24 cellular contexts compared by ENCODE assay signal in the genomic region with DNA sequence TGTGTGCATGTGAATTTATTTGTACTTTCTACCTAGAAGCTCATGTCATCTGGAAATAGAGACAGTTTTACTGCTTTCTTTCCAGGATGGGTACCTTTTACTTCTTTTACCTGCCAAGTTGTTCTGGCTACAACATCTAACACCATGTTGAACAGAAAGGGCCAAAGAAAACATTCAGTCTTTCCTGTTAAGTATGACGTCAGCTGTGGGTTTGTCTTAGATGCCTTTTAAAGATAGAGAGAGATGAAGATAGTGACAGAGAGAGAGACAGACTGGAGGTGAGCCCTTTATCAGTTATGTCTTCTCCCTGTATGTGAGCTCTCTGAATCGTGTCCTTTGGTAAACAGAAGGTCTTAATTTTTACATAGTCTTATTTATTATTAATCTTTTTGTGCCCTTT. TPM values are rescaled to one million over a fixed set of nuclear protein-coding genes. Genes with fewer than 3 reads are reported as not detected.
DNase-seq lines count a peak whose midpoint lies in the region; FAIRE-seq and TF ChIP-seq lines count a peak whose summit lies in the region.
"Had no signal": no experiment of that assay in that cellular context is flagged by ENCODE, and none has a peak within 500 bp of the region (broad histone marks: within the 10 kb centered on the region; RNA-seq: fewer than 3 reads in every experiment).

No MANE protein-coding gene starts in this region.

- no peak overlapping the region for H2BK12ac ChIP-seq in trophoblast cell (ENCODE audit: low read length)

- no peak overlapping the region for H4K91ac ChIP-seq in trophoblast cell (ENCODE audit: low read depth, low read length)

- H3K27ac ChIP-seq in endothelial cell of umbilical vein (ENCODE audit: insufficient read depth, low read depth, low read length), result no peak overlapping the region
- no peak overlapping the region for H3K27ac ChIP-seq in trophoblast cell (ENCODE audit: low read depth, low read length)
- no peak overlapping the region for H3K27ac ChIP-seq in kidney (ENCODE audit: low read depth in 2 of 2, low read length in 2 of 2)
- H3K27ac ChIP-seq: C4-2B, Peyer's patch had no signal

- H3K4me1 ChIP-seq in endothelial cell of umbilical vein (ENCODE audit: control insufficient read depth, extremely low read depth, insufficient read depth, low read length), result peaks cover 11% of the 10 kb centered on the region
- H3K4me1 ChIP-seq in trophoblast cell (ENCODE audit: control insufficient read depth in 1 of 2, insufficient read depth in 2 of 2, low read length in 2 of 2), result peaks cover 12 to 14% of the 10 kb centered on the region in 2 experiments
- H3K4me1 ChIP-seq in kidney (ENCODE audit: control insufficient read depth in 1 of 2, insufficient read depth in 1 of 2, low read depth in 1 of 2, low read length in 2 of 2), result no peaks in the 10 kb centered on the region

- H3K79me2 ChIP-seq in endothelial cell of umbilical vein (ENCODE audit: control insufficient read depth, insufficient read depth, low read length), result no peaks in the 10 kb centered on the region
- no peaks in the 10 kb centered on the region for H3K79me2 ChIP-seq in trophoblast cell (ENCODE audit: control insufficient read depth, insufficient read depth, low read length, poor library complexity)

- H4K8ac ChIP-seq in trophoblast cell (ENCODE audit: low read depth, low read length), result no peak overlapping the region

- H2AK5ac ChIP-seq in trophoblast cell (ENCODE audit: low read length), result no peak overlapping the region

- H3K36me3 ChIP-seq in endothelial cell of umbilical vein (ENCODE audit: control insufficient read depth in 2 of 2, extremely low read depth in 1 of 2, insufficient read depth in 2 of 2, low read length in 2 of 2) (no peaks in the 10 kb centered on the region), trophoblast cell (ENCODE audit: control insufficient read depth in 1 of 2, insufficient read depth in 2 of 2, low read length in 2 of 2) (no peaks in the 10 kb centered on the region), kidney (ENCODE audit: control insufficient read depth in 1 of 2, insufficient read depth in 2 of 2, low read length in 2 of 2) (no peaks in the 10 kb centered on the region)
- H3K36me3 ChIP-seq: Peyer's patch had no signal

- no peaks in the 10 kb centered on the region for H3K9me3 ChIP-seq in endothelial cell of umbilical vein (replicated peaks; ENCODE audit: control insufficient read depth, insufficient read depth, low read length)
- H3K9me3 ChIP-seq in trophoblast cell (ENCODE audit: insufficient read depth, low read depth, low read length), result no peaks in the 10 kb centered on the region
- no peaks in the 10 kb centered on the region for H3K9me3 ChIP-seq in kidney (ENCODE audit: control insufficient read depth in 1 of 2, low read length in 2 of 2)

- H3K4me2 ChIP-seq in endothelial cell of umbilical vein (ENCODE audit: insufficient read depth, low read length) (no peak overlapping the region), trophoblast cell (ENCODE audit: low read length) (no peak overlapping the region)

- no peak overlapping the region for H3K23ac ChIP-seq in trophoblast cell (ENCODE audit: low read length)

- POLR2A ChIA-PET in endothelial cell of umbilical vein (lab: Charles Lee), result no interaction called here

- intact Hi-C loops in endothelial cell of umbilical vein (cut with micrococcal nuclease) (no loop called here), kidney (cut with DNase I) (no loop called here)

- no peaks in the 10 kb centered on the region for H4K20me1 ChIP-seq in endothelial cell of umbilical vein (replicated peaks; ENCODE audit: control insufficient read depth, extremely low read depth, insufficient read depth, low read length)

- H3K79me1 ChIP-seq in trophoblast cell (ENCODE audit: low read length), result peaks cover 5% of the 10 kb centered on the region

- no peak for TF ChIP-seq CTCF in endothelial cell of umbilical vein (IDR thresholded peaks at IDR 0.05; ENCODE audit: extremely low read depth in 1 of 2, insufficient read depth in 1 of 2, low read depth in 1 of 2, low read length in 2 of 2)
- TF ChIP-seq CTCF in kidney (IDR thresholded peaks at IDR 0.05; ENCODE audit: borderline replicate concordance, extremely low read depth, insufficient read depth), result no peak

- H3K18ac ChIP-seq in trophoblast cell (ENCODE audit: low read length), result no peak overlapping the region

- no peak overlapping the region for H4K12ac ChIP-seq in trophoblast cell (ENCODE audit: low read depth, low read length)

- H3K9ac ChIP-seq in endothelial cell of umbilical vein (replicated peaks; ENCODE audit: extremely low read depth, insufficient read depth, low read length), result no peak overlapping the region
- H3K9ac ChIP-seq in trophoblast cell (ENCODE audit: low read length), result no peak overlapping the region
- no peak overlapping the region for H3K9ac ChIP-seq in kidney (ENCODE audit: low read length in 2 of 2)

- no peak overlapping the region for H2BK5ac ChIP-seq in trophoblast cell (ENCODE audit: low read depth, low read length, poor library complexity)

- H3K27me3 ChIP-seq in endothelial cell of umbilical vein (ENCODE audit: control insufficient read depth in 2 of 2, insufficient read depth in 2 of 2, low read length in 2 of 2) (peaks cover 7 to 20% of the 10 kb centered on the region in 2 experiments), trophoblast cell (ENCODE audit: insufficient read depth, low read length) (peaks cover 19% of the 10 kb centered on the region)

- H3K14ac ChIP-seq in trophoblast cell (ENCODE audit: low read length), result no peak overlapping the region

- no CpG with 5 or more reads among the region's 2 CpGs for WGBS in trophoblast cell (ENCODE audit: extremely low coverage, insufficient coverage, insufficient read length)

- no peak overlapping the region for H3K4ac ChIP-seq in trophoblast cell (ENCODE audit: low read depth, low read length)

- dilution Hi-C loops in endothelial cell of umbilical vein (cut with MboI; ENCODE audit: extremely low pct_ligation_motif_present, low sequenced_read_pairs), result no loop called here

- no peaks in the 10 kb centered on the region for H3K9me1 ChIP-seq in endothelial cell of umbilical vein (replicated peaks; ENCODE audit: control insufficient read depth, extremely low read depth, insufficient read depth, low read length)

- no peak overlapping the region for H2BK120ac ChIP-seq in trophoblast cell (ENCODE audit: insufficient read depth, low read length, poor library complexity)

- FAIRE-seq in endothelial cell of umbilical vein (lab: Jason Lieb, UNC) (peak; percentile 24), kidney (lab: Jason Lieb, UNC) (no peak)
- FAIRE-seq: A204.1, D721Med, GM12878, K562 had no signal

- TF ChIP-seq POLR2A in endothelial cell of umbilical vein (IDR thresholded peaks at IDR 0.05; ENCODE audit: low read depth, low read length), result no peak

- H3K4me3 ChIP-seq in endothelial cell of umbilical vein (replicated peaks in 1 of 3; ENCODE audit: insufficient read depth in 1 of 3, low read depth in 1 of 3, low read length in 3 of 3) (no peak overlapping the region), trophoblast cell (ENCODE audit: low read depth, low read length) (no peak overlapping the region), kidney (ENCODE audit: low read length in 2 of 2) (no peak overlapping the region)
- H3K4me3 ChIP-seq: GM12878, K562, Peyer's patch had no signal

- H2AFZ ChIP-seq in endothelial cell of umbilical vein (ENCODE audit: low read depth, low read length) (no peak overlapping the region), trophoblast cell (ENCODE audit: insufficient read depth, low read length, poor library complexity) (no peak overlapping the region)

- CTCF ChIA-PET in endothelial cell of umbilical vein (lab: Charles Lee), result no interaction called here

- no TSS peak for BruUV-seq in endothelial cell of umbilical vein (replicated peaks; lab: Mats Ljungman, UMichigan)

- DNase-seq in A172 (ENCODE audit: low spot score) (peak; percentile 3), M059J (ENCODE audit: low read depth) (peak; percentile 5), endothelial cell of umbilical vein (ENCODE audit: low read depth, low spot score) (no peak), trophoblast cell (peak; percentile 57 to 93), cerebellar cortex (ENCODE audit: low spot score) (no peak), kidney (no peak), NCI-H774 (lab: John Stamatoyannopoulos, UW) (no peak)
- DNase-seq: CD8-positive, alpha-beta memory T cell; DMS79; H7; HFFc6; NCI-H1105; NCI-H146; NCI-H2029; NCI-H345; NCI-H524; NCI-H82; Peyer's patch had no signal

TF ChIP-seq in endothelial cell of umbilical vein, 7 proteins besides CTCF, POLR2A, EP300 and RAD21:
- TF ChIP-seq EZH2 (IDR thresholded peaks at IDR 0.05; ENCODE audit: borderline replicate concordance, low read depth, low read length, severe bottlenecking) (no peak), GATA2 (IDR thresholded peaks at IDR 0.05; ENCODE audit: insufficient read depth, insufficient read length, low read depth, low read length) (no peak), FOS (IDR thresholded peaks at IDR 0.05; ENCODE audit: borderline replicate concordance, insufficient read depth, low read length) (no peak), MYC (IDR thresholded peaks at IDR 0.05; ENCODE audit: low read depth, low read length) (no peak), POLR2AphosphoS5 (IDR thresholded peaks at IDR 0.05; ENCODE audit: insufficient read depth, low read depth, low read length) (no peak), JUN (IDR thresholded peaks at IDR 0.05; ENCODE audit: borderline replicate concordance, insufficient read depth, insufficient read length, low read depth) (no peak)
- TF ChIP-seq, protein P1, sequence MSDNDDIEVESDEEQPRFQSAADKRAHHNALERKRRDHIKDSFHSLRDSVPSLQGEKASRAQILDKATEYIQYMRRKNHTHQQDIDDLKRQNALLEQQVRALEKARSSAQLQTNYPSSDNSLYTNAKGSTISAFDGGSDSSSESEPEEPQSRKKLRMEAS (IDR thresholded peaks at IDR 0.05; ENCODE audit: insufficient read depth, insufficient read length), result no peak
TF ChIP-seq in endothelial cell of umbilical vein: peak in this region for 0.

RNA-seq across cellular contexts. Expression of a gene that starts 3.4 kb away (rescaled TPM):
- not detected in 2 replicates for total RNA-seq in A172 (2014; rRNA removed; shearing (Covaris generic))
- total RNA-seq in M059J (2014; rRNA removed; shearing (Covaris generic)), result not detected in 2 replicates
- total RNA-seq in endothelial cell of umbilical vein (not detected in 2 replicates), kidney (5.0 TPM)
- polyA plus RNA-seq in endothelial cell of umbilical vein (not detected in 2 replicates), kidney (ENCODE audit: insufficient read depth, low read depth, low replicate concordance) (4.8 TPM)
- not detected in 2 replicates for polyA plus RNA-seq in endothelial cell of umbilical vein (2011; cell fraction: cytosol; rRNA removed)
- not detected in 2 replicates for polyA plus RNA-seq in endothelial cell of umbilical vein (2011; cell fraction: nucleus; rRNA removed)
- not detected in 2 replicates for polyA plus RNA-seq in endothelial cell of umbilical vein (2012)
- polyA minus RNA-seq in endothelial cell of umbilical vein, result not detected in 2 replicates
- polyA minus RNA-seq in endothelial cell of umbilical vein (2011; cell fraction: cytosol; rRNA and poly(A)+ RNA removed), result not detected
- not detected in 2 replicates for polyA minus RNA-seq in endothelial cell of umbilical vein (2011; cell fraction: nucleus; rRNA and poly(A)+ RNA removed)
- 30.3 and 30.7 TPM in 2 replicates for polyA plus RNA-seq in trophoblast cell (2013)
- total RNA-seq: CD8-positive, alpha-beta memory T cell; GM12878; HFFc6; K562; OCI-LY7 had no signal
- polyA plus RNA-seq: CD8-positive, alpha-beta memory T cell; GM12878; K562 had no signal

Comparison
In these comparisons a context has a peak if more than half of its experiments do, and no peak if none do; other contexts are left out.
1. DNase-seq: peak in A172 (single experiment), M059J (single experiment) and trophoblast cell (2 of 2); none in endothelial cell of umbilical vein (single experiment), cerebellar cortex (single experiment), kidney (single experiment) and NCI-H774 (single experiment).